ENCODE assay signal across 11 cellular contexts in the genomic region with DNA sequence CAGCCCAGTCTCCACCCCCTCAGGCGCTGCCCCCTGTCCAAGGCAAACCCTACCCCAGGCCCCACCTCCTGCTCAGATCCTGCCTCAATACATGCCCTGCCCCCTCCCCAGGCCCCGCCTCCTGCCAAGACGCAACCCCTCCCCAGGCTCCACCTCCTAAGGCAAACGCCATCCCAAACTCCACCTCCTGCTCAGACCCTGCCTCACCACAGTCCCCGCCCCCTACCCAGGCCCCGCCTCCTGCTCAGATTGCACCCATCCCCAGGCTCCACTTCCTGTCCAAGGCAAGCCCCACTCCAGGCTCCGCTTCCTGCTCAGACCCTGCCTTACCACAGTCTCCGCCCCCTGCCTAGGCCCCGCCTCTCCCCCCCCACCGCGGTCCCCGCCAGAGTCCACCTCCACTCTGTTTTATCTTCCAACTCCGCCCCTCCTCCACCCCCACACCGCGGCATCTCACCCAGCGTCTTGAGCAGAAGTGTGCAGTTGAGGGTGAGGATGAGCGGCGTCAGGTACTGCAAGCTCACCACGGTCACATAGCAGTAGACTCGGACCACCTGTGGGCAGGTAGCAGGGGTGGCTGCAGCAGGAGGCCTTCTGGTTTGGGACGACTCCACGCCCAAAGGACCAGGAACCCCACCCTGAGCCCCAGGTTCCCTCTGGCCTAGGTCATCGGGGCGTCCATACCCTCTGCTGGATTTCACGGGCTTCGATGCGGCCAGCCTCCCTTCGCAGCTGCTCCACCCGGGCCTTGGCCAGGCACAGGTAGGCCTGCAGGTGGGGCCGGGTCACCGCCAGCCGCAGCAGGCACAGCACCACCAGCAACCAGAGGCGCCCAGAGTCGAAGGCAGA. TPM values are rescaled to one million over a fixed set of nuclear protein-coding genes. Genes with fewer than 3 reads are reported as not detected.
DNase-seq lines count a peak whose midpoint lies in the region; ATAC-seq and TF ChIP-seq lines count a peak whose summit lies in the region.
"Had no signal": no experiment of that assay in that cellular context is flagged by ENCODE, and none has a peak within 500 bp of the region (broad histone marks: within the 10 kb centered on the region; RNA-seq: fewer than 3 reads in every experiment).

No MANE protein-coding gene starts in this region.

- TF ChIP-seq CTCF in activated B cell treated with CpG ODN at 0.5 μM for 24 hours (IDR thresholded peaks at IDR 0.05) (no peak), upper lobe of left lung (IDR thresholded peaks at IDR 0.05) (no peak), esophagus squamous epithelium (IDR thresholded peaks at IDR 0.05) (no peak)

- 59 to 76% methylated on average over 21 to 34 of the region's 34 CpGs for WGBS in upper lobe of left lung, 2 donors
- 66% methylated on average over 7 to 9 of the region's 34 CpGs for WGBS in esophagus squamous epithelium, 2 donors

- H3K9me3 ChIP-seq in upper lobe of left lung, result no peaks in the 10 kb centered on the region
- H3K9me3 ChIP-seq in esophagus squamous epithelium, result peaks cover 0 to 10% (median 0%) of the 10 kb centered on the region in 3 donors

- intact Hi-C loops in activated naive CD4-positive, alpha-beta T cell treated with anti-CD3 and anti-CD28 coated beads for 36 hours (cut with micrococcal nuclease), result no loop called here
- intact Hi-C loops in activated B cell treated with CpG ODN at 0.5 μM for 24 hours (cut with micrococcal nuclease) (no loop called here), esophagus squamous epithelium (cut with DNase I) (no loop called here)

- peak; percentile 46 for DNase-seq in activated naive CD4-positive, alpha-beta T cell treated with anti-CD3 and anti-CD28 coated beads for 36 hours
- DNase-seq in activated naive CD4-positive, alpha-beta T cell treated with anti-CD3 and anti-CD28 coated beads, Interleukin-2, amount 50 U/mL, for 16 hours, result no peak
- DNase-seq in activated B cell treated with CpG ODN at 0.5 μM for 24 hours, result no peak
- no peak for DNase-seq in upper lobe of left lung
- no peak for DNase-seq in Ammon's horn (ENCODE audit: low spot score)
- no peak for DNase-seq in esophagus squamous epithelium (lab: John Stamatoyannopoulos, UW)
- DNase-seq: SHP77 treated with DMSO at 0.1 percent for 48 hours had no signal

- H3K27me3 Mint-ChIP-seq in activated naive CD4-positive, alpha-beta T cell treated with anti-CD3 and anti-CD28 coated beads for 36 hours (ENCODE audit: low read depth), result no peaks in the 10 kb centered on the region
- H3K27me3 Mint-ChIP-seq in activated B cell treated with CpG ODN at 0.5 μM for 24 hours, result no peaks in the 10 kb centered on the region
- H3K27me3 Mint-ChIP-seq: stimulated activated naive CD8-positive, alpha-beta T cell treated with anti-CD3 and anti-CD28 coated beads, Interleukin-15, Interleukin-2, amounts not matched to agents 100 ng/mL and 50 ng/mL, for 24 hours had no signal

- ATAC-seq in activated B cell treated with CpG ODN at 0.5 μM for 24 hours (ENCODE audit: low read depth) (peak; percentile 18), upper lobe of left lung (ENCODE audit: low FRiP score in 2 of 2) (peak; percentile 25 to 56), HG03175 (IDR thresholded peaks at IDR 0.05; ENCODE audit: unreplicated experiment) (no peak)

- no peak overlapping the region for H3K27ac ChIP-seq in upper lobe of left lung
- no peak overlapping the region for H3K27ac ChIP-seq in esophagus squamous epithelium

- H3K4me1 ChIP-seq in upper lobe of left lung (no peaks in the 10 kb centered on the region), esophagus squamous epithelium (no peaks in the 10 kb centered on the region)

- H3K4me1 Mint-ChIP-seq in activated naive CD4-positive, alpha-beta T cell treated with anti-CD3 and anti-CD28 coated beads for 36 hours (ENCODE audit: low read depth), result no peaks in the 10 kb centered on the region
- no peaks in the 10 kb centered on the region for H3K4me1 Mint-ChIP-seq in activated B cell treated with CpG ODN at 0.5 μM for 24 hours

- POLR2A ChIA-PET in activated B cell treated with CpG ODN at 0.5 μM for 24 hours (lab: Charles Lee), result no interaction called here

- H3K4me3 ChIP-seq in iPS-11a (ENCODE audit: low read depth, low read length) (peak overlapping the region; percentile 33), upper lobe of left lung (no peak overlapping the region), esophagus squamous epithelium (no peak overlapping the region)

- CTCF ChIA-PET in activated naive CD4-positive, alpha-beta T cell treated with anti-CD3 and anti-CD28 coated beads for 36 hours (lab: Charles Lee), result no interaction called here
- CTCF ChIA-PET in activated B cell treated with CpG ODN at 0.5 μM for 24 hours (lab: Charles Lee), result no interaction called here

- no peak overlapping the region for H3K27ac Mint-ChIP-seq in activated naive CD4-positive, alpha-beta T cell treated with anti-CD3 and anti-CD28 coated beads for 36 hours
- no peak overlapping the region for H3K27ac Mint-ChIP-seq in activated B cell treated with CpG ODN at 0.5 μM for 24 hours
- H3K27ac Mint-ChIP-seq: stimulated activated naive CD8-positive, alpha-beta T cell treated with anti-CD3 and anti-CD28 coated beads, Interleukin-15, Interleukin-2, amounts not matched to agents 100 ng/mL and 50 ng/mL, for 24 hours had no signal

- H3K36me3 Mint-ChIP-seq in activated naive CD4-positive, alpha-beta T cell treated with anti-CD3 and anti-CD28 coated beads for 36 hours (ENCODE audit: low read depth), result peaks cover 32% of the 10 kb centered on the region
- H3K36me3 Mint-ChIP-seq in activated B cell treated with CpG ODN at 0.5 μM for 24 hours (ENCODE audit: low read depth), result peaks cover 27% of the 10 kb centered on the region

- no peak for TF ChIP-seq POLR2A in upper lobe of left lung (IDR thresholded peaks at IDR 0.05)
- no peak for TF ChIP-seq POLR2A in esophagus squamous epithelium (IDR thresholded peaks at IDR 0.05)

- no peak for TF ChIP-seq EP300 in upper lobe of left lung (IDR thresholded peaks at IDR 0.05)

- H3K36me3 ChIP-seq in upper lobe of left lung, result peaks cover 0 to 20% (median 9%) of the 10 kb centered on the region in 4 donors
- peaks cover 0 to 49% (median 0%) of the 10 kb centered on the region in 3 donors for H3K36me3 ChIP-seq in esophagus squamous epithelium

- no peak overlapping the region for H3K4me3 Mint-ChIP-seq in activated naive CD4-positive, alpha-beta T cell treated with anti-CD3 and anti-CD28 coated beads for 36 hours
- no peak overlapping the region for H3K4me3 Mint-ChIP-seq in activated B cell treated with CpG ODN at 0.5 μM for 24 hours
- H3K4me3 Mint-ChIP-seq: stimulated activated naive CD8-positive, alpha-beta T cell treated with anti-CD3 and anti-CD28 coated beads, Interleukin-15, Interleukin-2, amounts not matched to agents 100 ng/mL and 50 ng/mL, for 24 hours had no signal

- peaks cover 9% of the 10 kb centered on the region for H3K9me3 Mint-ChIP-seq in activated naive CD4-positive, alpha-beta T cell treated with anti-CD3 and anti-CD28 coated beads for 36 hours
- H3K9me3 Mint-ChIP-seq in activated B cell treated with CpG ODN at 0.5 μM for 24 hours, result peaks cover 7% of the 10 kb centered on the region

- no peaks in the 10 kb centered on the region for H3K27me3 ChIP-seq in upper lobe of left lung
- no peaks in the 10 kb centered on the region for H3K27me3 ChIP-seq in esophagus squamous epithelium

RNA-seq across cellular contexts. Expression of a gene that starts 17.7 kb away (rescaled TPM):
- total RNA-seq in activated naive CD4-positive, alpha-beta T cell treated with anti-CD3 and anti-CD28 coated beads for 36 hours, result 10 to 100 TPM; 18.1 to 18.3 TPM
- total RNA-seq in activated B cell treated with CpG ODN at 0.5 μM for 24 hours, result 20.8 and 22.6 TPM in 2 replicates
- total RNA-seq in upper lobe of left lung, result 10 to 100 TPM; 18.7 to 31.6 (median 26.2) TPM
- total RNA-seq in esophagus squamous epithelium, result 10 to 100 TPM; 11.0 to 30.3 (median 15.5) TPM

RNA-seq across cellular contexts. Expression of a gene that starts 49.5 kb away (rescaled TPM):
- 1 to 10 TPM; 3.1 to 4.6 TPM for total RNA-seq in activated naive CD4-positive, alpha-beta T cell treated with anti-CD3 and anti-CD28 coated beads for 36 hours
- total RNA-seq in activated B cell treated with CpG ODN at 0.5 μM for 24 hours, result 11.7 and 15.5 TPM in 2 replicates
- 1 to 10 TPM in 3 of 6 donors, not detected in 3; 2.0 to 3.9 (median 3.1) TPM for total RNA-seq in upper lobe of left lung
- under 1 TPM in 1 of 4 donors, not detected in 3; 0.70 TPM for total RNA-seq in esophagus squamous epithelium
- total RNA-seq: glomerular endothelial cell had no signal

RNA-seq across cellular contexts. Expression of a gene that starts 56.7 kb away (rescaled TPM):
- total RNA-seq in activated naive CD4-positive, alpha-beta T cell treated with anti-CD3 and anti-CD28 coated beads for 36 hours, result 1 to 10 TPM; 6.7 to 8.5 TPM
- 14.2 and 17.5 TPM in 2 replicates for total RNA-seq in activated B cell treated with CpG ODN at 0.5 μM for 24 hours
- total RNA-seq in upper lobe of left lung, result 10 to 100 TPM in 5 of 6 donors, 1 to 10 TPM in 1; 5.6 to 23.0 (median 13.6) TPM
- total RNA-seq in esophagus squamous epithelium, result 1 to 10 TPM; 1.7 to 3.8 (median 3.3) TPM
